23 cellular contexts compared by ENCODE assay signal in genomic region chr11:69518081-69518950, GRCh38. TPM values are rescaled to one million over a fixed set of nuclear protein-coding genes. Genes with fewer than 3 reads are reported as not detected.
DNase-seq lines count a peak whose midpoint lies in the region; ATAC-seq and TF ChIP-seq lines count a peak whose summit lies in the region.
"Had no signal": no experiment of that assay in that cellular context is flagged by ENCODE, and none has a peak within 500 bp of the region (broad histone marks: within the 10 kb centered on the region; RNA-seq: fewer than 3 reads in every experiment).

No MANE protein-coding gene starts in this region.

- H2BK15ac ChIP-seq in mesenchymal stem cell (ENCODE audit: low read depth, poor library complexity, severe bottlenecking): no peak overlapping the region

- no peaks in the 10 kb centered on the region for H3K4me1 ChIP-seq in mammary epithelial cell (ENCODE audit: insufficient read depth, low read length)
- H3K4me1 ChIP-seq in mesenchymal stem cell (ENCODE audit: control insufficient read depth, insufficient read depth, low read depth, low read length): no peaks in the 10 kb centered on the region
- H3K4me1 ChIP-seq in hepatocyte (ENCODE audit: insufficient read depth): no peaks in the 10 kb centered on the region
- H3K4me1 ChIP-seq: foreskin keratinocyte, right lobe of liver had no signal

- no peaks in the 10 kb centered on the region for H3K9me2 ChIP-seq in hepatocyte (replicated peaks; ENCODE audit: insufficient read depth)

- no peak overlapping the region for H2BK120ac ChIP-seq in mesenchymal stem cell (ENCODE audit: low read depth, low read length)

- BruUV-seq in mammary epithelial cell (replicated peaks; lab: Mats Ljungman, UMichigan): no TSS peak

- H3K27ac Mint-ChIP-seq in activated naive CD8-positive, alpha-beta T cell treated with anti-CD3 and anti-CD28 coated beads for 36 hours: no peak overlapping the region
- H3K27ac Mint-ChIP-seq: activated CD8-positive, alpha-beta T cell treated with anti-CD3 and anti-CD28 coated beads, Interleukin-2, amount 10 ng/mL, durations not matched to agents 7 days and 5 days; activated naive CD4-positive, alpha-beta T cell treated with anti-CD3 and anti-CD28 coated beads, Interleukin-2, amount 50 U/mL, for 72 hours had no signal

- H2AK5ac ChIP-seq in mesenchymal stem cell (ENCODE audit: low read length, severe bottlenecking): no peak overlapping the region

- H4K8ac ChIP-seq in mesenchymal stem cell (ENCODE audit: low read length): no peak overlapping the region

- H3K18ac ChIP-seq in mesenchymal stem cell (ENCODE audit: low read depth in 1 of 2, low read length in 2 of 2): no peak overlapping the region

- no peak for ATAC-seq in HG03039 (IDR thresholded peaks at IDR 0.05; ENCODE audit: unreplicated experiment)
- ATAC-seq: activated CD8-positive, alpha-beta T cell treated with anti-CD3 and anti-CD28 coated beads, Interleukin-2, amount 10 ng/mL, durations not matched to agents 7 days and 5 days; activated naive CD4-positive, alpha-beta T cell treated with anti-CD3 and anti-CD28 coated beads, Interleukin-2, amount 50 U/mL, for 72 hours; foreskin keratinocyte; left ventricle myocardium superior; right lobe of liver had no signal

- no peaks in the 10 kb centered on the region for H4K20me1 ChIP-seq in mammary epithelial cell (ENCODE audit: insufficient read depth, low read length)
- H4K20me1 ChIP-seq in hepatocyte (ENCODE audit: insufficient read depth, poor library complexity, severe bottlenecking): no peaks in the 10 kb centered on the region

- H3K79me2 ChIP-seq in mammary epithelial cell (ENCODE audit: insufficient read depth, low read length): no peaks in the 10 kb centered on the region
- H3K79me2 ChIP-seq in hepatocyte: no peaks in the 10 kb centered on the region

- no peak overlapping the region for H3K23ac ChIP-seq in mesenchymal stem cell (ENCODE audit: low read length in 2 of 2)

- peaks cover 6% of the 10 kb centered on the region for H3K9me3 ChIP-seq in mammary epithelial cell (replicated peaks; ENCODE audit: insufficient read depth, low read length)
- peaks cover 15% of the 10 kb centered on the region for H3K9me3 ChIP-seq in mesenchymal stem cell (ENCODE audit: control insufficient read depth, low read length)
- H3K9me3 ChIP-seq in hepatocyte (ENCODE audit: low read depth): no peaks in the 10 kb centered on the region
- H3K9me3 ChIP-seq: right lobe of liver had no signal

- H4K91ac ChIP-seq in mesenchymal stem cell (ENCODE audit: low read length): no peak overlapping the region

- dilution Hi-C loops in mammary epithelial cell (cut with HindIII; ENCODE audit: low sequenced_read_pairs): no loop called here

- no peak overlapping the region for H2BK12ac ChIP-seq in mesenchymal stem cell (ENCODE audit: low read length in 2 of 2)

- H3K4me2 ChIP-seq in mammary epithelial cell (ENCODE audit: insufficient read depth, low read depth, low read length): no peak overlapping the region
- no peak overlapping the region for H3K4me2 ChIP-seq in mesenchymal stem cell (ENCODE audit: low read length, poor library complexity, severe bottlenecking)
- H3K4me2 ChIP-seq in hepatocyte: no peak overlapping the region

- H3K36me3 Mint-ChIP-seq in activated naive CD8-positive, alpha-beta T cell treated with anti-CD3 and anti-CD28 coated beads for 36 hours: peaks cover 3% of the 10 kb centered on the region

- no peaks in the 10 kb centered on the region for H3K27me3 Mint-ChIP-seq in activated naive CD8-positive, alpha-beta T cell treated with anti-CD3 and anti-CD28 coated beads for 36 hours

- no peak overlapping the region for H3K4me3 Mint-ChIP-seq in activated naive CD8-positive, alpha-beta T cell treated with anti-CD3 and anti-CD28 coated beads for 36 hours
- H3K4me3 Mint-ChIP-seq: activated CD8-positive, alpha-beta T cell treated with anti-CD3 and anti-CD28 coated beads, Interleukin-2, amount 10 ng/mL, durations not matched to agents 7 days and 5 days; central memory CD8-positive, alpha-beta T cell had no signal

- no peaks in the 10 kb centered on the region for H3K4me1 Mint-ChIP-seq in activated naive CD8-positive, alpha-beta T cell treated with anti-CD3 and anti-CD28 coated beads for 36 hours
- H3K4me1 Mint-ChIP-seq: central memory CD8-positive, alpha-beta T cell had no signal

- H3K4me3 ChIP-seq in mammary epithelial cell (replicated peaks in 1 of 3; ENCODE audit: insufficient read depth in 1 of 3, low read depth in 2 of 3, low read length in 3 of 3): no peak overlapping the region
- H3K4me3 ChIP-seq in mesenchymal stem cell (ENCODE audit: insufficient read depth in 1 of 2, low read depth in 1 of 2, low read length in 2 of 2): peak overlapping the region in 1 of 2 experiments; percentile 63
- H3K4me3 ChIP-seq in hepatocyte: no peak overlapping the region
- H3K4me3 ChIP-seq: right lobe of liver had no signal

- H3K4ac ChIP-seq in mesenchymal stem cell (ENCODE audit: low read depth in 1 of 2, low read length in 2 of 2): no peak overlapping the region

- CTCF ChIA-PET in mammary epithelial cell (lab: Charles Lee; ENCODE audit: low non-redundant PET): no interaction called here

- peaks cover 13% of the 10 kb centered on the region for H3K9me3 Mint-ChIP-seq in activated naive CD8-positive, alpha-beta T cell treated with anti-CD3 and anti-CD28 coated beads for 36 hours

- H3K79me1 ChIP-seq in mesenchymal stem cell (replicated peaks; ENCODE audit: low read length, poor library complexity, severe bottlenecking): no peaks in the 10 kb centered on the region

- no peak overlapping the region for H3K14ac ChIP-seq in mesenchymal stem cell (ENCODE audit: low read length in 2 of 2)

- H3K9ac ChIP-seq in mammary epithelial cell (ENCODE audit: insufficient read depth, low read length) (no peak overlapping the region), mesenchymal stem cell (ENCODE audit: low read length) (peak overlapping the region; percentile 77)

- H2BK5ac ChIP-seq in mesenchymal stem cell (ENCODE audit: low read depth, low read length, poor library complexity, severe bottlenecking): no peak overlapping the region

- H2AFZ ChIP-seq in mammary epithelial cell (ENCODE audit: low read depth, low read length) (no peak overlapping the region), mesenchymal stem cell (ENCODE audit: low read depth, low read length) (no peak overlapping the region), hepatocyte (no peak overlapping the region)

- intact Hi-C loops in mammary epithelial cell (cut with micrococcal nuclease): no loop called here

- no peaks in the 10 kb centered on the region for H3K36me3 ChIP-seq in mammary epithelial cell (ENCODE audit: insufficient read depth, low read length)
- peaks cover 0 to 8% of the 10 kb centered on the region in 2 experiments for H3K36me3 ChIP-seq in mesenchymal stem cell (ENCODE audit: control insufficient read depth in 1 of 2, insufficient read depth in 2 of 2, low read depth in 1 of 2, low read length in 2 of 2)
- no peaks in the 10 kb centered on the region for H3K36me3 ChIP-seq in hepatocyte (replicated peaks; ENCODE audit: insufficient read depth, low read depth)
- H3K36me3 ChIP-seq: right lobe of liver had no signal

- in situ Hi-C loops in mammary epithelial cell (cut with MboI; ENCODE audit: low sequenced_read_pairs in 2 of 2): no loop called here

- DNase-seq in AG08396 (ENCODE audit: low spot score) (peak; percentile 69), HS-27A (ENCODE audit: low read depth) (peak; percentile 47), mammary epithelial cell (peak; percentile 31), mesenchymal stem cell (no peak), NCI-H2227 treated with DMSO at 0.1 percent for 48 hours (lab: John Stamatoyannopoulos, UW) (no peak), hepatocyte (ENCODE audit: low spot score) (no peak)
- no peak for DNase-seq in activated naive CD8-positive, alpha-beta T cell treated with anti-CD3 and anti-CD28 coated beads for 36 hours
- DNase-seq: activated CD8-positive, alpha-beta T cell treated with anti-CD3 and anti-CD28 coated beads, Interleukin-2, amount 10 ng/mL, durations not matched to agents 7 days and 5 days; activated T-cell treated with anti-CD3 and anti-CD28 coated beads, Interleukin-2, amount 50 U/mL, for 48 hours; AML-193; effector memory CD4-positive, alpha-beta T cell; GF-D8; NCI-H1436; stimulated activated CD4-positive, alpha-beta T cell treated with anti-CD3 and anti-CD28 coated beads, Interleukin-2, amount 100 ng/mL, for 24 hours; SW 1271 had no signal

- TF ChIP-seq CTCF in mammary epithelial cell (conservative IDR thresholded peaks at IDR 0.05 in 1 of 2, IDR thresholded peaks at IDR 0.05 in 1 of 2; ENCODE audit: extremely low read depth in 1 of 2, insufficient read depth in 1 of 2, low read depth in 1 of 2, low read length in 2 of 2) (no peak), hepatocyte (IDR thresholded peaks at IDR 0.05; ENCODE audit: poor library complexity) (no peak)

- 92% methylated on average over 5 of the region's 5 CpGs for WGBS in mammary epithelial cell (ENCODE audit: low coverage, missing lambda C conversion rate)
- 99% methylated on average over 4 of the region's 5 CpGs for WGBS in mesenchymal stem cell
- WGBS in hepatocyte (ENCODE audit: low lambda C conversion rate, missing lambda C conversion rate): 94% methylated on average over 5 of the region's 5 CpGs

- H3K27ac ChIP-seq in mammary epithelial cell (ENCODE audit: insufficient read depth, low read depth, low read length) (no peak overlapping the region), mesenchymal stem cell (ENCODE audit: low read length, poor library complexity, severe bottlenecking) (no peak overlapping the region), hepatocyte (no peak overlapping the region)
- H3K27ac ChIP-seq: foreskin keratinocyte, right lobe of liver had no signal

- H3K27me3 ChIP-seq in mammary epithelial cell (ENCODE audit: insufficient read depth, low read length): no peaks in the 10 kb centered on the region
- peaks cover 0 to 21% of the 10 kb centered on the region in 2 experiments for H3K27me3 ChIP-seq in mesenchymal stem cell (ENCODE audit: control insufficient read depth in 1 of 2, insufficient read depth in 1 of 2, low read length in 2 of 2)
- no peaks in the 10 kb centered on the region for H3K27me3 ChIP-seq in hepatocyte
- H3K27me3 ChIP-seq: right lobe of liver had no signal

RNA-seq across cellular contexts. Expression of gene LINC01488, which starts 36.9 kb away (rescaled TPM):
- not detected for total RNA-seq in mammary epithelial cell
- not detected for polyA plus RNA-seq in mammary epithelial cell
- 0.16 TPM for polyA minus RNA-seq in mammary epithelial cell
- not detected for polyA plus RNA-seq in mesenchymal stem cell (2013, experiment 1 of 2)
- polyA plus RNA-seq in mesenchymal stem cell (2013, experiment 2 of 2): not detected
- 0.27 and 0.64 TPM in 2 replicates for total RNA-seq in hepatocyte
- 0.59 and 0.71 TPM in 2 replicates for polyA plus RNA-seq in hepatocyte
- total RNA-seq in activated naive CD8-positive, alpha-beta T cell treated with anti-CD3 and anti-CD28 coated beads for 36 hours: not detected
- total RNA-seq: activated CD8-positive, alpha-beta T cell treated with anti-CD3 and anti-CD28 coated beads, Interleukin-2, amount 10 ng/mL, durations not matched to agents 7 days and 5 days; activated naive CD4-positive, alpha-beta T cell treated with anti-CD3 and anti-CD28 coated beads, Interleukin-2, amount 50 U/mL, for 72 hours; foreskin keratinocyte; left ventricle myocardium superior; omental fat pad; urinary bladder had no signal
- polyA plus RNA-seq: foreskin keratinocyte had no signal

Comparison
In these comparisons a context has a peak if more than half of its experiments do, and no peak if none do; other contexts are left out.
1. DNase-seq: peak in AG08396 (single experiment), HS-27A (single experiment) and mammary epithelial cell (single experiment); none in mesenchymal stem cell (single experiment), NCI-H2227 treated with DMSO at 0.1 percent for 48 hours (single experiment), hepatocyte (single experiment) and activated naive CD8-positive, alpha-beta T cell treated with anti-CD3 and anti-CD28 coated beads for 36 hours (single experiment).